In genomic region chr7:69994218-69994617, GRCh38 we compare ENCODE assay signal across 24 cellular contexts.
"Had no signal": no experiment of that assay in that cellular context is flagged by ENCODE, and none has a peak within 500 bp of the region (broad histone marks: within the 10 kb centered on the region; RNA-seq: fewer than 3 reads in every experiment).

No MANE protein-coding gene starts in this region.

- H3K9me3 Mint-ChIP-seq: effector memory CD8-positive, alpha-beta T cell; naive B cell had no signal

- H3K36me3 ChIP-seq: esophagus squamous epithelium, gastrocnemius medialis, heart right ventricle, left lung, lower lobe of right lung had no signal

- H3K4me1 Mint-ChIP-seq: endodermal cell had no signal

- ATAC-seq: effector memory CD8-positive, alpha-beta T cell; esophagus mucosa; gastrocnemius medialis; heart right ventricle; left cardiac atrium; left lung; left ventricle myocardium superior; lower lobe of right lung; mucosa of descending colon had no signal

- H3K9me3 ChIP-seq: esophagus squamous epithelium, gastrocnemius medialis, heart right ventricle, left lung, lower lobe of right lung, mucosa of descending colon had no signal

- H3K4me3 Mint-ChIP-seq: effector memory CD8-positive, alpha-beta T cell; endodermal cell; mesothelial cell of epicardium; naive B cell had no signal

- H3K27me3 ChIP-seq: dorsolateral prefrontal cortex, esophagus squamous epithelium, gastrocnemius medialis, heart right ventricle, left lung had no signal

- DNase-seq: dermis blood vessel endothelial cell; dorsolateral prefrontal cortex; effector CD4-positive, alpha-beta T cell; effector memory CD8-positive, alpha-beta T cell; endodermal cell; erythroblast; esophagus squamous epithelium; foreskin fibroblast; foreskin melanocyte; gastrocnemius medialis; glutamatergic neuron; head of caudate nucleus; heart right ventricle; left cardiac atrium; left lung; left ventricle myocardium superior; lower lobe of right lung; mesenchymal stem cell; mucosa of descending colon; naive B cell had no signal

- H3K36me3 Mint-ChIP-seq: mesothelial cell of epicardium, naive B cell had no signal

- H3K27ac ChIP-seq: coronary artery, dorsolateral prefrontal cortex, epithelial cell of prostate, esophagus squamous epithelium, gastrocnemius medialis, heart right ventricle, left lung, lower lobe of right lung had no signal

- H3K27me3 Mint-ChIP-seq: naive B cell had no signal

- H3K27ac Mint-ChIP-seq: effector memory CD8-positive, alpha-beta T cell; endodermal cell; naive B cell had no signal

- H3K4me1 ChIP-seq: esophagus squamous epithelium, gastrocnemius medialis, left lung, lower lobe of right lung had no signal

- H3K4me3 ChIP-seq: coronary artery, esophagus squamous epithelium, gastrocnemius medialis, heart right ventricle, left lung, lower lobe of right lung, mucosa of descending colon had no signal
